8 cellular contexts compared by ENCODE assay signal in the genomic region with DNA sequence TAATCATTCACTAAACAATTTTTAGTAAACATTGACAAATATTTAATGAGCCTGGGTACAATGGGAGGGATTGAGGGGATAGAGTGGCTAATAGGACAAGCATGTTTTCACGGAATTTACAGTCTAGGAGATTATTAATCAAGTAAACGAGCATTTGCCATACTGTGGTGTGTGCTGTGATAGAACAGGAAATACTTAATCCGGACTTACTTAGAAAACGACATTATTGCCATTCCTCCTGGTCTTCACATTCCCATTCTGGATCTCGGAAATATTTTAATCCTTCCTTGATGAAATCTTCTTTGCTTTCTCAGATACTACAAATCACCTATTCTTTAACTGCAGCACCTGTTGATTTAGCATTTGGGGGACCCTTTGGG. TPM values are rescaled to one million over a fixed set of nuclear protein-coding genes. Genes with fewer than 3 reads are reported as not detected.
A peak's percentile ranks its signal among the peaks of the same experiment; 100 is the strongest.
DNase-seq lines count a peak whose midpoint lies in the region; ATAC-seq and TF ChIP-seq lines count a peak whose summit lies in the region.

No MANE protein-coding gene starts in this region.

- H3K4me1 ChIP-seq in iPS-15b (ENCODE audit: control insufficient read depth, insufficient read depth, low read length) (no peaks in the 10 kb centered on the region), stomach (peaks cover 10 to 44% (median 25%) of the 10 kb centered on the region in 4 donors)

- H3K9me3 Mint-ChIP-seq in activated CD8-positive, alpha-beta memory T cell treated with anti-CD3 and anti-CD28 coated beads, Interleukin-2, amount 10 ng/mL, durations not matched to agents 7 days and 5 days (ENCODE audit: low read depth) = no peaks in the 10 kb centered on the region
- no peaks in the 10 kb centered on the region for H3K9me3 Mint-ChIP-seq in activated CD4-positive, alpha-beta memory T cell treated with anti-CD3 and anti-CD28 coated beads for 36 hours

- peaks cover 4% of the 10 kb centered on the region for H3K27me3 Mint-ChIP-seq in activated CD8-positive, alpha-beta memory T cell treated with anti-CD3 and anti-CD28 coated beads, Interleukin-2, amount 10 ng/mL, durations not matched to agents 7 days and 5 days
- no peaks in the 10 kb centered on the region for H3K27me3 Mint-ChIP-seq in activated CD4-positive, alpha-beta memory T cell treated with anti-CD3 and anti-CD28 coated beads for 36 hours

- POLR2A ChIA-PET in activated CD4-positive, alpha-beta memory T cell treated with anti-CD3 and anti-CD28 coated beads for 36 hours (lab: Charles Lee) = interaction anchor here (2.3 kb wide), 1 partner anchor 52 kb away, joined by 14 read pairs; a partner anchor contains a TSS

- CTCF ChIA-PET in activated CD8-positive, alpha-beta memory T cell treated with anti-CD3 and anti-CD28 coated beads, Interleukin-2, amount 10 ng/mL, durations not matched to agents 7 days and 5 days (lab: Charles Lee) = interaction anchor here (0.8 to 3.2 kb wide), 12 partner anchors 8 to 142 kb away, joined by 4 to 24 read pairs (median 8); a partner anchor contains a TSS
- CTCF ChIA-PET in activated CD4-positive, alpha-beta memory T cell treated with anti-CD3 and anti-CD28 coated beads for 36 hours (lab: Charles Lee) = interaction anchor here (0.9 to 2.6 kb wide), 6 partner anchors 15 to 165 kb away, joined by 3 to 23 read pairs (median 4); a partner anchor contains a TSS

- WGBS in stomach, 5 donors = 3 to 8% (median 7%) methylated on average over 5 of the region's 5 CpGs

- H3K36me3 Mint-ChIP-seq in activated CD8-positive, alpha-beta memory T cell treated with anti-CD3 and anti-CD28 coated beads, Interleukin-2, amount 10 ng/mL, durations not matched to agents 7 days and 5 days = peaks cover 5% of the 10 kb centered on the region
- peaks cover 2% of the 10 kb centered on the region for H3K36me3 Mint-ChIP-seq in activated CD4-positive, alpha-beta memory T cell treated with anti-CD3 and anti-CD28 coated beads for 36 hours

- peak overlapping the region in 4 of 5 donors; percentile 91 to 97 (median 96) for H3K27ac ChIP-seq in stomach

- no peak for ATAC-seq in activated CD8-positive, alpha-beta memory T cell treated with anti-CD3 and anti-CD28 coated beads, Interleukin-2, amount 10 ng/mL, durations not matched to agents 7 days and 5 days
- no peak for ATAC-seq in HG02588 (IDR thresholded peaks at IDR 0.05; ENCODE audit: unreplicated experiment)

- TF ChIP-seq CTCF in stomach (IDR thresholded peaks at IDR 0.05) = no peak

- no peak for DNase-seq in activated CD8-positive, alpha-beta memory T cell treated with anti-CD3 and anti-CD28 coated beads, Interleukin-2, amount 10 ng/mL, durations not matched to agents 7 days and 5 days
- DNase-seq in activated CD8-positive, alpha-beta memory T cell treated with anti-CD3 and anti-CD28 coated beads for 24 hours = no peak
- no peak for DNase-seq in activated CD4-positive, alpha-beta memory T cell treated with anti-CD3 and anti-CD28 coated beads for 36 hours
- no peak for DNase-seq in stomach
- DNase-seq in mesenteric fat pad (ENCODE audit: low spot score) = no peak
- no peak for DNase-seq in AML-193 (lab: John Stamatoyannopoulos, UW)

- no peak overlapping the region for H3K9ac ChIP-seq in iPS-15b (ENCODE audit: low read depth, low read length)

- no peak for TF ChIP-seq POLR2A in stomach (IDR thresholded peaks at IDR 0.05)

- no peaks in the 10 kb centered on the region for H3K9me3 ChIP-seq in iPS-15b (ENCODE audit: control insufficient read depth, insufficient read depth, low read length)
- no peaks in the 10 kb centered on the region for H3K9me3 ChIP-seq in stomach

- H3K27me3 ChIP-seq in iPS-15b (ENCODE audit: control insufficient read depth, insufficient read depth, low read length) (no peaks in the 10 kb centered on the region), stomach (no peaks in the 10 kb centered on the region)

- peak overlapping the region; percentile 90 for H3K4me3 Mint-ChIP-seq in activated CD8-positive, alpha-beta memory T cell treated with anti-CD3 and anti-CD28 coated beads, Interleukin-2, amount 10 ng/mL, durations not matched to agents 7 days and 5 days
- peak overlapping the region; percentile 88 for H3K4me3 Mint-ChIP-seq in activated CD4-positive, alpha-beta memory T cell treated with anti-CD3 and anti-CD28 coated beads for 36 hours

- H3K27ac Mint-ChIP-seq in activated CD8-positive, alpha-beta memory T cell treated with anti-CD3 and anti-CD28 coated beads, Interleukin-2, amount 10 ng/mL, durations not matched to agents 7 days and 5 days = peak overlapping the region; percentile 80
- H3K27ac Mint-ChIP-seq in activated CD4-positive, alpha-beta memory T cell treated with anti-CD3 and anti-CD28 coated beads for 36 hours = peak overlapping the region; percentile 72

- H3K4me3 ChIP-seq in iPS-15b (ENCODE audit: low read depth, low read length) (peak overlapping the region; percentile 74), stomach (peak overlapping the region; percentile 80 to 97 (median 85))

- TF ChIP-seq EP300 in stomach (IDR thresholded peaks at IDR 0.05) = no peak

- H3K36me3 ChIP-seq in iPS-15b (ENCODE audit: control insufficient read depth, insufficient read depth, low read length) (no peaks in the 10 kb centered on the region), stomach (peaks cover 0 to 12% (median 9%) of the 10 kb centered on the region in 4 donors)

- H3K4me1 Mint-ChIP-seq in activated CD8-positive, alpha-beta memory T cell treated with anti-CD3 and anti-CD28 coated beads, Interleukin-2, amount 10 ng/mL, durations not matched to agents 7 days and 5 days = peaks cover 52% of the 10 kb centered on the region
- peaks cover 20% of the 10 kb centered on the region for H3K4me1 Mint-ChIP-seq in activated CD4-positive, alpha-beta memory T cell treated with anti-CD3 and anti-CD28 coated beads for 36 hours (ENCODE audit: low read depth)

- intact Hi-C loops in activated CD4-positive, alpha-beta memory T cell treated with anti-CD3 and anti-CD28 coated beads for 36 hours (cut with micrococcal nuclease) = loop anchor here (1.0 to 10.0 kb wide), 3 partner anchors 21 to 463 kb away; a partner anchor contains a TSS
- intact Hi-C loops in stomach (cut with DNase I; ENCODE audit: low total_unique reads) = no loop called here

RNA-seq across cellular contexts. Expression of a gene that starts 0.9 kb away (rescaled TPM):
- 10 to 100 TPM; 39.6 to 40.4 TPM for total RNA-seq in activated CD8-positive, alpha-beta memory T cell treated with anti-CD3 and anti-CD28 coated beads, Interleukin-2, amount 10 ng/mL, durations not matched to agents 7 days and 5 days
- 10 to 100 TPM; 30.1 to 32.1 TPM for total RNA-seq in activated CD4-positive, alpha-beta memory T cell treated with anti-CD3 and anti-CD28 coated beads for 36 hours
- total RNA-seq in stomach = 100 to 1,000 TPM in 2 of 5 donors, 10 to 100 TPM in 2, 1 to 10 TPM in 1; 8.8 to 139 (median 32.9) TPM
- polyA plus RNA-seq in stomach = 10 to 100 TPM in 2 of 3 donors, 1 to 10 TPM in 1; 9.2 to 11.6 (median 10.1) TPM
- 23.6 TPM for total RNA-seq in mesenteric fat pad

RNA-seq across cellular contexts. Expression of a gene that starts 39.7 kb away (rescaled TPM):
- total RNA-seq in activated CD8-positive, alpha-beta memory T cell treated with anti-CD3 and anti-CD28 coated beads, Interleukin-2, amount 10 ng/mL, durations not matched to agents 7 days and 5 days = 10 to 100 TPM; 16.8 to 22.4 TPM
- 10 to 100 TPM; 15.9 to 19.0 TPM for total RNA-seq in activated CD4-positive, alpha-beta memory T cell treated with anti-CD3 and anti-CD28 coated beads for 36 hours
- 100 to 1,000 TPM in 1 of 5 donors, 10 to 100 TPM in 4; 25.2 to 253 (median 33.3) TPM for total RNA-seq in stomach
- polyA plus RNA-seq in stomach = 10 to 100 TPM in 1 of 3 donors, 1 to 10 TPM in 2; 3.8 to 23.3 (median 8.5) TPM
- total RNA-seq in mesenteric fat pad = 19.6 TPM

RNA-seq across cellular contexts. Expression of a gene that starts 39.7 kb away (rescaled TPM):
- total RNA-seq in activated CD8-positive, alpha-beta memory T cell treated with anti-CD3 and anti-CD28 coated beads, Interleukin-2, amount 10 ng/mL, durations not matched to agents 7 days and 5 days = 10 to 100 TPM; 22.0 to 25.7 TPM
- total RNA-seq in activated CD4-positive, alpha-beta memory T cell treated with anti-CD3 and anti-CD28 coated beads for 36 hours = 10 to 100 TPM; 15.2 to 15.6 TPM
- total RNA-seq in stomach (1 to 10 TPM in 4 of 5 donors, not detected in 1; 3.6 to 7.0 (median 4.6) TPM), mesenteric fat pad (24.0 TPM)
- polyA plus RNA-seq in stomach = 10 to 100 TPM; 24.1 to 26.8 (median 26.1) TPM

RNA-seq across cellular contexts. Expression of a gene that starts 52.1 kb away (rescaled TPM):
- 10 to 100 TPM; 55.2 to 67.6 TPM for total RNA-seq in activated CD8-positive, alpha-beta memory T cell treated with anti-CD3 and anti-CD28 coated beads, Interleukin-2, amount 10 ng/mL, durations not matched to agents 7 days and 5 days
- total RNA-seq in activated CD4-positive, alpha-beta memory T cell treated with anti-CD3 and anti-CD28 coated beads for 36 hours = 10 to 100 TPM; 57.1 to 64.5 TPM
- total RNA-seq in stomach (10 to 100 TPM in 4 of 5 donors, 1 to 10 TPM in 1; 2.3 to 77.3 (median 18.9) TPM), mesenteric fat pad (20.9 TPM)
- polyA plus RNA-seq in stomach = 10 to 100 TPM; 14.8 to 54.0 (median 20.1) TPM

RNA-seq across cellular contexts. Expression of a gene that starts 52.1 kb away (rescaled TPM):
- total RNA-seq in activated CD8-positive, alpha-beta memory T cell treated with anti-CD3 and anti-CD28 coated beads, Interleukin-2, amount 10 ng/mL, durations not matched to agents 7 days and 5 days = 10 to 100 TPM; 54.2 to 55.4 TPM
- 10 to 100 TPM; 33.7 to 34.8 TPM for total RNA-seq in activated CD4-positive, alpha-beta memory T cell treated with anti-CD3 and anti-CD28 coated beads for 36 hours
- total RNA-seq in stomach = 10 to 100 TPM in 4 of 5 donors, 1 to 10 TPM in 1; 8.3 to 49.1 (median 21.3) TPM
- polyA plus RNA-seq in stomach = 1 to 10 TPM; 3.6 to 5.5 (median 4.1) TPM
- 21.3 TPM for total RNA-seq in mesenteric fat pad
